In the genomic region with DNA sequence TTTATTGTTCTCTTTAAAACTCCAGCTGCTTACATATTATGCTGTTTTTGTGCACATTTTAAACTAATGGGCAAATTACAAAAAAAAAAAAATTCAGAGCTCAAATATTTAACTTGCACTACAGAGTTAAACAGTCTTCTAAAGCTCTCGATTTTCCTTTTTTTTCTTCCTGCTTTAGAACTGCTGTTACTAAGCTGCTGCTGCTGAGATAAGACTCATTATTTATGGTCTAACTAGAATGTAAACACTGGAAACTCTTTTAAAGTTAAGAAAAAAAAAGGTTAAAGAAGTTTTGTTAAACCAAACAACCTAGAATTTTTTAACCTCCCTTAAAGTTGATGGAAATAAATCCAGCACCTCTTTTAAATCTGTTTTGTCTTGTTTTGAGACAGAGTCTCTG, we compare ENCODE assay signal across 6 cellular contexts. TPM values are rescaled to one million over a fixed set of nuclear protein-coding genes. Genes with fewer than 3 reads are reported as not detected.
DNase-seq lines count a peak whose midpoint lies in the region; ATAC-seq, FAIRE-seq and TF ChIP-seq lines count a peak whose summit lies in the region.
"Not testable (repeated sequence)": the region's sequence is repeated elsewhere in the genome, so short reads cannot be mapped to it uniquely, and the experiment has no call there.

No MANE protein-coding gene starts in this region.

- H2BK12ac ChIP-seq in mesenchymal stem cell (ENCODE audit: low read length in 2 of 2): not testable (repeated sequence)

- not testable (repeated sequence) for H3K36me3 ChIP-seq in mesenchymal stem cell (ENCODE audit: control insufficient read depth in 1 of 2, insufficient read depth in 2 of 2, low read depth in 1 of 2, low read length in 2 of 2); small intestine (ENCODE audit: control insufficient read depth in 2 of 2, insufficient read depth in 2 of 2, low read length in 2 of 2)

- H3K23ac ChIP-seq in mesenchymal stem cell (ENCODE audit: low read length in 2 of 2): not testable (repeated sequence)

- H3K9me3 ChIP-seq in mesenchymal stem cell (ENCODE audit: control insufficient read depth, low read length); small intestine (ENCODE audit: control insufficient read depth, low read depth): not testable (repeated sequence)

- not testable (repeated sequence) for H2BK5ac ChIP-seq in mesenchymal stem cell (ENCODE audit: low read depth, low read length, poor library complexity, severe bottlenecking)

- H4K91ac ChIP-seq in mesenchymal stem cell (ENCODE audit: low read length): not testable (repeated sequence)

- not testable (repeated sequence) for H4K8ac ChIP-seq in mesenchymal stem cell (ENCODE audit: low read length)

- not testable (repeated sequence) for H3K14ac ChIP-seq in mesenchymal stem cell (ENCODE audit: low read length in 2 of 2)

- intact Hi-C loops in left colon (cut with DNase I, micrococcal nuclease): not testable (repeated sequence)

- DNase-seq in DMS53 (lab: John Stamatoyannopoulos, UW): peak; percentile 31
- peak; percentile 60 for DNase-seq in amniotic epithelial cell (ENCODE audit: low read depth)
- DNase-seq in fibroblast of villous mesenchyme (ENCODE audit: low read depth): peak; percentile 47
- not testable (repeated sequence) for DNase-seq in left colon
- peak; percentile 53 for DNase-seq in mesenchymal stem cell
- peak; percentile 14 for DNase-seq in small intestine

- not testable (repeated sequence) for H3K27me3 ChIP-seq in mesenchymal stem cell (ENCODE audit: control insufficient read depth in 1 of 2, insufficient read depth in 1 of 2, low read length in 2 of 2); small intestine (ENCODE audit: control insufficient read depth in 2 of 2, insufficient read depth in 2 of 2, low read length in 2 of 2)

- H3K9ac ChIP-seq in mesenchymal stem cell (ENCODE audit: low read length): not testable (repeated sequence)

- ATAC-seq in left colon: peak; percentile 31

- TF ChIP-seq CTCF in fibroblast of villous mesenchyme (IDR thresholded peaks at IDR 0.05; ENCODE audit: insufficient read depth, low read depth, low read length): not testable (repeated sequence)

- H3K4me2 ChIP-seq in mesenchymal stem cell (ENCODE audit: low read length, poor library complexity, severe bottlenecking): not testable (repeated sequence)

- not testable (repeated sequence) for H3K4ac ChIP-seq in mesenchymal stem cell (ENCODE audit: low read depth in 1 of 2, low read length in 2 of 2)

- WGBS in mesenchymal stem cell: no CpG with 5 or more reads among the region's 1 CpG
- WGBS in small intestine, 3 donors: 0 to 5% (median 0%) methylated on average over 1 of the region's 1 CpG

- not testable (repeated sequence) for H3K4me1 ChIP-seq in mesenchymal stem cell (ENCODE audit: control insufficient read depth, insufficient read depth, low read depth, low read length); small intestine (ENCODE audit: control insufficient read depth in 2 of 2, insufficient read depth in 1 of 2, low read depth in 1 of 2, low read length in 1 of 2)

- H2AFZ ChIP-seq in mesenchymal stem cell (ENCODE audit: low read depth, low read length): not testable (repeated sequence)

- H3K18ac ChIP-seq in mesenchymal stem cell (ENCODE audit: low read depth in 1 of 2, low read length in 2 of 2): not testable (repeated sequence)

- not testable (repeated sequence) for H2BK15ac ChIP-seq in mesenchymal stem cell (ENCODE audit: low read depth, poor library complexity, severe bottlenecking)

- H3K79me1 ChIP-seq in mesenchymal stem cell (replicated peaks; ENCODE audit: low read length, poor library complexity, severe bottlenecking): not testable (repeated sequence)

- H3K27ac ChIP-seq in mesenchymal stem cell (ENCODE audit: low read length, poor library complexity, severe bottlenecking); small intestine (ENCODE audit: low read depth in 1 of 2, low read length in 1 of 2): not testable (repeated sequence)

- H3K4me3 ChIP-seq in fibroblast of villous mesenchyme (ENCODE audit: low read depth, low read length); mesenchymal stem cell (ENCODE audit: insufficient read depth in 1 of 2, low read depth in 1 of 2, low read length in 2 of 2); small intestine (ENCODE audit: low read depth in 1 of 2, low read length in 2 of 2): not testable (repeated sequence)

- not testable (repeated sequence) for H2BK120ac ChIP-seq in mesenchymal stem cell (ENCODE audit: low read depth, low read length)

- not testable (repeated sequence) for H2AK5ac ChIP-seq in mesenchymal stem cell (ENCODE audit: low read length, severe bottlenecking)

- not testable (repeated sequence) for FAIRE-seq in small intestine (lab: Jason Lieb, UNC)

RNA-seq across cellular contexts. Expression of gene SIMC1, which starts 20.4 kb away (rescaled TPM):
- total RNA-seq in fibroblast of villous mesenchyme (5.2 and 6.8 TPM in 2 replicates), left colon (10 to 100 TPM; 22.5 to 28.7 TPM)
- polyA plus RNA-seq in mesenchymal stem cell (2013, experiment 1 of 2): 13.6 TPM
- 13.9 TPM for polyA plus RNA-seq in mesenchymal stem cell (2013, experiment 2 of 2)
- polyA plus RNA-seq in small intestine: 10 to 100 TPM in 1 of 3 donors, 1 to 10 TPM in 2; 5.9 to 12.1 (median 9.5) TPM
